In genomic region chr3:15107075-15107947, GRCh38 we compare ENCODE assay signal across 2 cellular contexts.
TF ChIP-seq lines count a peak whose summit lies in the region.

No MANE protein-coding gene starts in this region.

TF ChIP-seq in HCT116, 20 proteins besides CTCF, POLR2A, EP300 and RAD21:
- TF ChIP-seq POLR2AphosphoS5 (IDR thresholded peaks at IDR 0.05; ENCODE audit: low read depth, low read length) = no peak

TF ChIP-seq in K562, 482 proteins besides CTCF, POLR2A, EP300 and RAD21:
- TF ChIP-seq NCOA4 (IDR thresholded peaks at IDR 0.05; ENCODE audit: partially characterized antibody) (no peak), ZNF232 (CRISPR knock-in tag; IDR thresholded peaks at IDR 0.05) (no peak), MLX (CRISPR knock-in tag; conservative IDR thresholded peaks at IDR 0.05) (no peak), ELK1 (CRISPR knock-in tag; IDR thresholded peaks at IDR 0.05) (no peak), TOE1 (IDR thresholded peaks at IDR 0.05; ENCODE audit: borderline replicate concordance) (no peak), TOE1 (CRISPR knock-in tag; IDR thresholded peaks at IDR 0.05; ENCODE audit: borderline replicate concordance, low read depth) (no peak), BRF1 (IDR thresholded peaks at IDR 0.05; ENCODE audit: borderline replicate concordance, extremely low read depth, insufficient read length) (no peak), KDM5B (IDR thresholded peaks at IDR 0.05; ENCODE audit: insufficient replicate concordance, low read depth, low read length) (no peak), MTA1 (IDR thresholded peaks at IDR 0.05; ENCODE audit: borderline replicate concordance) (no peak)
TF ChIP-seq in K562: peak in this region for 0.
